In genomic region chr5:1244255-1244654, GRCh38 we compare ENCODE assay signal across 36 cellular contexts. TPM values are rescaled to one million over a fixed set of nuclear protein-coding genes. Genes with fewer than 3 reads are reported as not detected.
"Had no signal": no experiment of that assay in that cellular context is flagged by ENCODE, and none has a peak within 500 bp of the region (broad histone marks: within the 10 kb centered on the region; RNA-seq: fewer than 3 reads in every experiment).

No MANE protein-coding gene starts in this region.

- H3K36me3 ChIP-seq: MG63 had no signal

- H3K4me3 ChIP-seq: MG63 had no signal

- DNase-seq: Karpas-422, Kasumi-1, MG63, MM.1S, MV-4-11, NCI-H1048, NCI-H1092, NCI-H1105, NCI-H1105 treated with DMSO at 0.1 percent for 48 hours, NCI-H1417 treated with DMSO at 0.1 percent for 48 hours, NCI-H1436, NCI-H1436 treated with DMSO at 0.1 percent for 48 hours, NCI-H1694, NCI-H1694 treated with DMSO at 0.1 percent for 48 hours, NCI-H187, NCI-H187 treated with DMSO at 0.1 percent for 48 hours, NCI-H1930, NCI-H2029, NCI-H2029 treated with DMSO at 0.1 percent for 48 hours, NCI-H2081, NCI-H2081 treated with DMSO at 0.1 percent for 48 hours, NCI-H2107, NCI-H2171, NCI-H2171 treated with DMSO at 0.1 percent for 48 hours, NCI-H2227 treated with DMSO at 0.1 percent for 48 hours, NCI-H226, NCI-H345, NCI-H446, NCI-H446 treated with DMSO at 0.1 percent for 48 hours, NCI-H510A, NCI-H510A treated with DMSO at 0.1 percent for 48 hours, NCI-H524 treated with DMSO at 0.1 percent for 48 hours had no signal

RNA-seq across cellular contexts. Expression of gene SLC6A18, which starts 19.1 kb away (rescaled TPM):
- total RNA-seq: LHCN-M2, M059J, MCF 10A, NCI-H460 had no signal

RNA-seq across cellular contexts. Expression of gene SLC6A19, which starts 42.9 kb away (rescaled TPM):
- total RNA-seq: LHCN-M2, M059J, MCF 10A, NCI-H460 had no signal
